In the genomic region with DNA sequence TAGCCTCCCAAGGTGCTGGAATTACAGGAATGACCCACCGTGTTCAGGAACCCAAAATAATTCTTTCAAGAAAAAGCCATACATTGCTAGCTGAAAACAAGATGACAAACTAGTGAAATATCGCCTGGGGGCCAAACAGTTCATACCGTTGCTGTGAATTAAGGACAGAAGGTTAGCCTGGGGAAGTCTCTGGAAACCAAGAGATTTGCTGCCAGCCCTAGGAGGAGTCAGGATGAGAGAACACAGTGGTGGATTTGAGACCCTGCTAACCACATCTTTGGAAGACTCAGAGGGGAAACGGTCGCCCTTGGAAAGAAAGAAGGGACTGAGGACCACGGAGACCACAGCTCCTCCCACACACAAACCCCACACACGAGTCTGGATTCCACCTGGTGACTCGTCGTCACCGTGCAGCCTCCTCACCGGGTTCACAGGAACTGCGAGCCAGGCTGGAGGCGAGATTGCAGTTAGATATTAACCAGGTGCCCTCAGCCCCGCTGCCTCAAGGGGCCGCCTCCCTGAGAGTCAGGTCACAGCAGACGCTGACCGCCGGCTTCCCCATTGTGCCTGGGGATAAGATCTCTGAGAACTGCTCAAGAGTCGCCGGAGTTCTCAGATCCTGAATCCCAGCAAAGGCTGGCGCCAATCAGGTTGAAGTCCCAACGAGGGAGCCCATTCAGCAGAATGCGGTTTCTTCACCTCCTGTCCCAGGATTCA, we compare ENCODE assay signal across 8 cellular contexts. TPM values are rescaled to one million over a fixed set of nuclear protein-coding genes. Genes with fewer than 3 reads are reported as not detected.
DNase-seq lines count a peak whose midpoint lies in the region; ATAC-seq and TF ChIP-seq lines count a peak whose summit lies in the region.
"Not testable (repeated sequence)": the region's sequence is repeated elsewhere in the genome, so short reads cannot be mapped to it uniquely, and the experiment has no call there.

No MANE protein-coding gene starts in this region.

- peaks cover 14% of the 10 kb centered on the region for H3K4me1 Mint-ChIP-seq in activated naive CD4-positive, alpha-beta T cell treated with anti-CD3 and anti-CD28 coated beads, Interleukin-2, amount 10 ng/mL, durations not matched to agents 7 days and 5 days

- CTCF ChIA-PET in activated naive CD4-positive, alpha-beta T cell treated with anti-CD3 and anti-CD28 coated beads, Interleukin-2, amount 10 ng/mL, durations not matched to agents 7 days and 5 days (lab: Charles Lee), result interaction anchor here (0.9 kb wide), 1 partner anchor 340 kb away, joined by 4 read pairs; no protein-coding TSS in a partner anchor

- not testable (repeated sequence) for H3K27me3 Mint-ChIP-seq in activated naive CD4-positive, alpha-beta T cell treated with anti-CD3 and anti-CD28 coated beads, Interleukin-2, amount 10 ng/mL, durations not matched to agents 7 days and 5 days

- H3K27ac Mint-ChIP-seq in activated naive CD4-positive, alpha-beta T cell treated with anti-CD3 and anti-CD28 coated beads, Interleukin-2, amount 10 ng/mL, durations not matched to agents 7 days and 5 days, result peak overlapping the region; percentile 34

- not testable (repeated sequence) for H3K27me3 ChIP-seq in foreskin keratinocyte

- DNase-seq in COLO668 (lab: John Stamatoyannopoulos, UW; ENCODE audit: unreplicated experiment), result peak; percentile 36
- peak; percentile 50 for DNase-seq in RPMI7951 (ENCODE audit: low read depth)
- peak; percentile 24 for DNase-seq in activated naive CD4-positive, alpha-beta T cell treated with anti-CD3 and anti-CD28 coated beads, Interleukin-2, amount 10 ng/mL, durations not matched to agents 7 days and 5 days
- DNase-seq in foreskin keratinocyte, result peak; percentile 15 to 59
- peak; percentile 5 for DNase-seq in myocyte (ENCODE audit: low read depth)
- peak; percentile 28 to 31 for DNase-seq in stimulated activated CD8-positive, alpha-beta memory T cell treated with anti-CD3 and anti-CD28 coated beads, Interleukin-7, amount 100 ng/mL, for 48 hours (ENCODE audit: extremely low read depth in 1 of 2, low read depth in 1 of 2)

- H3K4me1 ChIP-seq in foreskin keratinocyte, result not testable (repeated sequence)

- not testable (repeated sequence) for H3K27ac ChIP-seq in foreskin keratinocyte

- H3K4me3 Mint-ChIP-seq in activated naive CD4-positive, alpha-beta T cell treated with anti-CD3 and anti-CD28 coated beads, Interleukin-2, amount 10 ng/mL, durations not matched to agents 7 days and 5 days, result peak overlapping the region; percentile 91

- ATAC-seq in GM21423 (IDR thresholded peaks at IDR 0.05; ENCODE audit: unreplicated experiment) (peak; percentile 39), HG03457 (IDR thresholded peaks at IDR 0.05; ENCODE audit: unreplicated experiment) (peak; percentile 27), foreskin keratinocyte (peak; percentile 24)

- peaks cover 27% of the 10 kb centered on the region for H3K36me3 Mint-ChIP-seq in activated naive CD4-positive, alpha-beta T cell treated with anti-CD3 and anti-CD28 coated beads, Interleukin-2, amount 10 ng/mL, durations not matched to agents 7 days and 5 days

- TF ChIP-seq CTCF in foreskin keratinocyte (conservative IDR thresholded peaks at IDR 0.05), result not testable (repeated sequence)

- H3K9me3 Mint-ChIP-seq in activated naive CD4-positive, alpha-beta T cell treated with anti-CD3 and anti-CD28 coated beads, Interleukin-2, amount 10 ng/mL, durations not matched to agents 7 days and 5 days, result peaks cover 37% of the 10 kb centered on the region

RNA-seq across cellular contexts. Expression of gene ZNF799, which starts 1.0 kb away (rescaled TPM):
- total RNA-seq in RPMI7951 (2014; rRNA removed; shearing (Covaris generic)), result 3.9 and 4.8 TPM in 2 replicates
- total RNA-seq in foreskin keratinocyte, result 3.1 and 3.2 TPM in 2 replicates
- 1.4 and 1.8 TPM in 2 replicates for polyA plus RNA-seq in foreskin keratinocyte
- 3.3 and 3.9 TPM in 2 replicates for total RNA-seq in myocyte
- polyA plus RNA-seq in myocyte (2012), result 0.95 TPM

RNA-seq across cellular contexts. Expression of gene ZNF442, which starts 34.6 kb away (rescaled TPM):
- 1.6 and 2.1 TPM in 2 replicates for total RNA-seq in RPMI7951 (2014; rRNA removed; shearing (Covaris generic))
- total RNA-seq in foreskin keratinocyte, result 0.78 and 0.99 TPM in 2 replicates
- 0.16 and 0.29 TPM in 2 replicates for polyA plus RNA-seq in foreskin keratinocyte
- total RNA-seq in myocyte, result 2.8 and 3.7 TPM in 2 replicates
- polyA plus RNA-seq in myocyte (2012), result 1.1 TPM

RNA-seq across cellular contexts. Expression of gene ZNF443, which starts 40.8 kb away (rescaled TPM):
- 4.8 and 5.8 TPM in 2 replicates for total RNA-seq in RPMI7951 (2014; rRNA removed; shearing (Covaris generic))
- total RNA-seq in foreskin keratinocyte, result 3.3 and 3.6 TPM in 2 replicates
- polyA plus RNA-seq in foreskin keratinocyte, result 0.91 and 1.2 TPM in 2 replicates
- 1.9 and 2.3 TPM in 2 replicates for total RNA-seq in myocyte
- 0.53 TPM for polyA plus RNA-seq in myocyte (2012)
